ENCODE assay signal across 30 cellular contexts in genomic region chr19:49837425-49837824, GRCh38.
"Had no signal": no experiment of that assay in that cellular context is flagged by ENCODE, and none has a peak within 500 bp of the region (broad histone marks: within the 10 kb centered on the region; RNA-seq: fewer than 3 reads in every experiment).

No MANE protein-coding gene starts in this region.

- H3K27me3 Mint-ChIP-seq: activated B cell treated with CpG ODN at 0.5 μM for 24 hours; activated CD4-positive, alpha-beta T cell treated with anti-CD3 and anti-CD28 coated beads for 36 hours; activated CD8-positive, alpha-beta memory T cell treated with anti-CD3 and anti-CD28 coated beads, Interleukin-2, amount 10 ng/mL, durations not matched to agents 7 days and 5 days; activated naive CD8-positive, alpha-beta T cell treated with anti-CD3 and anti-CD28 coated beads for 36 hours; dendritic cell treated with granulocyte-macrophage colony-stimulating factor and Interleukin-4, amounts not matched to agents 40 ng/mL and 50 ng/mL, for 4 days; natural killer cell treated with Interleukin-12 subunit alpha and Interleukin-12 subunit beta and Interleukin-15 and Interleukin-18, amount 100 ng/mL, for 72 hours had no signal

- H3K4me3 ChIP-seq: esophagus squamous epithelium, left lung, lower lobe of right lung, mucosa of descending colon, pancreas, psoas muscle, sigmoid colon, transverse colon had no signal

- H3K9me3 Mint-ChIP-seq: activated B cell treated with CpG ODN at 0.5 μM for 24 hours; activated naive CD4-positive, alpha-beta T cell treated with anti-CD3 and anti-CD28 coated beads for 36 hours; activated naive CD8-positive, alpha-beta T cell treated with anti-CD3 and anti-CD28 coated beads for 36 hours; dendritic cell treated with granulocyte-macrophage colony-stimulating factor and Interleukin-4, amounts not matched to agents 40 ng/mL and 50 ng/mL, for 4 days; natural killer cell treated with Interleukin-12 subunit alpha and Interleukin-12 subunit beta and Interleukin-15 and Interleukin-18, amount 100 ng/mL, for 72 hours had no signal

- H3K4me1 ChIP-seq: esophagus squamous epithelium, lower lobe of right lung, pancreas, transverse colon had no signal

- H3K9me3 ChIP-seq: esophagus squamous epithelium, left lung, lower lobe of right lung, mucosa of descending colon, pancreas, psoas muscle, sigmoid colon, transverse colon had no signal

- ATAC-seq: activated CD4-positive, alpha-beta T cell treated with anti-CD3 and anti-CD28 coated beads for 36 hours; activated CD8-positive, alpha-beta memory T cell treated with anti-CD3 and anti-CD28 coated beads, Interleukin-2, amount 10 ng/mL, durations not matched to agents 7 days and 5 days; activated CD8-positive, alpha-beta T cell treated with anti-CD3 and anti-CD28 coated beads, Interleukin-2, amount 10 ng/mL, durations not matched to agents 7 days and 5 days; left lung; lower lobe of right lung; mucosa of descending colon; natural killer cell treated with Interleukin-12 subunit alpha and Interleukin-12 subunit beta and Interleukin-15 and Interleukin-18, amount 100 ng/mL, for 72 hours; pancreas; psoas muscle had no signal

- H3K4me3 Mint-ChIP-seq: activated B cell treated with CpG ODN at 0.5 μM for 24 hours; activated CD4-positive, alpha-beta T cell treated with anti-CD3 and anti-CD28 coated beads for 36 hours; activated CD8-positive, alpha-beta memory T cell treated with anti-CD3 and anti-CD28 coated beads, Interleukin-2, amount 10 ng/mL, durations not matched to agents 7 days and 5 days; activated CD8-positive, alpha-beta T cell treated with anti-CD3 and anti-CD28 coated beads, Interleukin-2, amount 10 ng/mL, durations not matched to agents 7 days and 5 days; activated naive CD4-positive, alpha-beta T cell treated with anti-CD3 and anti-CD28 coated beads for 36 hours; activated naive CD8-positive, alpha-beta T cell treated with anti-CD3 and anti-CD28 coated beads for 36 hours; dendritic cell treated with granulocyte-macrophage colony-stimulating factor and Interleukin-4, amounts not matched to agents 40 ng/mL and 50 ng/mL, for 4 days; natural killer cell treated with Interleukin-12 subunit alpha and Interleukin-12 subunit beta and Interleukin-15 and Interleukin-18, amount 100 ng/mL, for 72 hours had no signal

- DNase-seq: activated B cell treated with CpG ODN at 0.5 μM for 24 hours; activated CD4-positive, alpha-beta T cell treated with anti-CD3 and anti-CD28 coated beads for 36 hours; activated CD8-positive, alpha-beta memory T cell treated with anti-CD3 and anti-CD28 coated beads, Interleukin-2, amount 10 ng/mL, durations not matched to agents 7 days and 5 days; activated CD8-positive, alpha-beta T cell treated with anti-CD3 and anti-CD28 coated beads, Interleukin-2, amount 10 ng/mL, durations not matched to agents 7 days and 5 days; activated effector memory CD4-positive, alpha-beta T cell treated with anti-CD3 and anti-CD28 coated beads, Interleukin-2, amount 50 U/mL, for 16 hours; activated naive CD4-positive, alpha-beta T cell treated with anti-CD3 and anti-CD28 coated beads for 36 hours; activated naive CD8-positive, alpha-beta T cell treated with anti-CD3 and anti-CD28 coated beads for 36 hours; amniotic stem cell; caudate nucleus; effector CD4-positive, alpha-beta T cell; esophagus squamous epithelium; foreskin melanocyte; left lung; lower lobe of right lung; mucosa of descending colon; pancreas; psoas muscle; sigmoid colon; small intestine; stimulated activated CD4-positive, alpha-beta T cell treated with anti-CD3 and anti-CD28 coated beads, Interleukin-1b, Interleukin-23, amount 100 ng/mL, for 48 hours; stimulated activated CD4-positive, alpha-beta T cell treated with anti-CD3 and anti-CD28 coated beads, Interleukin-4, amount 100 ng/mL, for 4 hours; stimulated activated CD8-positive, alpha-beta memory T cell treated with anti-CD3 and anti-CD28 coated beads, Interleukin-4, amount 100 ng/mL, for 48 hours; stimulated activated naive CD4-positive, alpha-beta T cell; transverse colon had no signal

- H3K27ac ChIP-seq: epithelial cell of prostate, esophagus squamous epithelium, left lung, lower lobe of right lung, pancreas, transverse colon had no signal

- H3K27me3 ChIP-seq: esophagus squamous epithelium, left lung, pancreas, sigmoid colon, transverse colon had no signal

- H3K4me1 Mint-ChIP-seq: activated CD4-positive, alpha-beta T cell treated with anti-CD3 and anti-CD28 coated beads for 36 hours; activated naive CD8-positive, alpha-beta T cell treated with anti-CD3 and anti-CD28 coated beads for 36 hours had no signal

- FAIRE-seq: astrocyte, islet of Langerhans, pancreas, small intestine, urothelium cell line had no signal

- H3K27ac Mint-ChIP-seq: activated CD4-positive, alpha-beta T cell treated with anti-CD3 and anti-CD28 coated beads for 36 hours; activated CD8-positive, alpha-beta memory T cell treated with anti-CD3 and anti-CD28 coated beads, Interleukin-2, amount 10 ng/mL, durations not matched to agents 7 days and 5 days; activated CD8-positive, alpha-beta T cell treated with anti-CD3 and anti-CD28 coated beads, Interleukin-2, amount 10 ng/mL, durations not matched to agents 7 days and 5 days; activated naive CD4-positive, alpha-beta T cell treated with anti-CD3 and anti-CD28 coated beads for 36 hours; dendritic cell treated with granulocyte-macrophage colony-stimulating factor and Interleukin-4, amounts not matched to agents 40 ng/mL and 50 ng/mL, for 4 days; natural killer cell treated with Interleukin-12 subunit alpha and Interleukin-12 subunit beta and Interleukin-15 and Interleukin-18, amount 100 ng/mL, for 72 hours had no signal
